22 cellular contexts compared by ENCODE assay signal in the genomic region with DNA sequence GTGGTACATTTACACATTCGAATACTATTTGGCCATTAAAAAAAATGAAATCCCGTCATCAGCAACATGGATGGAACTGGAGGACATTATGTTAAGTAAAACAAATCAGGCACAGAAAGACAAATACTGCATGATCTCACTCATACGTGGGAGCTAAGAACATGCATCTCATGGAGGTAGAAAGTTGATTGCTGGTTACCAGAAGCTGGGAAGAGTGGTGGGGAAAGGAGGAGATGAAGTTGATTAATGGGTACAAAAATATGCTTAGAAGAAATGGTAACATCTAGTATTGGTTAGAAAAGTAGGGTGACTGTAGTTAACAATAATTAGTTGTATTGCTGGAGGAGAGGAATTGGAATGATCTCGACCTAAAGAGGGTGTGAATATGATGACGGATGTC. TPM values are rescaled to one million over a fixed set of nuclear protein-coding genes. Genes with fewer than 3 reads are reported as not detected.
DNase-seq lines count a peak whose midpoint lies in the region; ATAC-seq and TF ChIP-seq lines count a peak whose summit lies in the region.
"Had no signal": no experiment of that assay in that cellular context is flagged by ENCODE, and none has a peak within 500 bp of the region (broad histone marks: within the 10 kb centered on the region; RNA-seq: fewer than 3 reads in every experiment).

No MANE protein-coding gene starts in this region.

- CTCF ChIA-PET in WTC11 (lab: Charles Lee): interaction anchor here (2.0 kb wide), 1 partner anchor 9 kb away, joined by 9 read pairs; no protein-coding TSS in a partner anchor

- no peak for ATAC-seq in WTC11
- ATAC-seq in effector memory CD8-positive, alpha-beta T cell (replicated peaks): no peak
- ATAC-seq in stimulated activated naive CD8-positive, alpha-beta T cell treated with anti-CD3 and anti-CD28 coated beads, Interleukin-15, amount 100 ng/mL, for 72 hours: no peak
- ATAC-seq in HG03139 (IDR thresholded peaks at IDR 0.05; ENCODE audit: unreplicated experiment): no peak
- ATAC-seq: esophagus mucosa, gastroesophageal sphincter, left cardiac atrium, upper lobe of right lung had no signal

- POLR2A ChIA-PET in WTC11 (lab: Charles Lee): no interaction called here

- no peak for DNase-seq in activated naive CD4-positive, alpha-beta T cell treated with anti-CD3 and anti-CD28 coated beads, Interleukin-2, amount 50 U/mL, for 16 hours
- DNase-seq in WTC11 (ENCODE audit: low spot score) (no peak), NCI-H1105 treated with DMSO at 0.1 percent for 48 hours (lab: John Stamatoyannopoulos, UW) (no peak), superior temporal gyrus (ENCODE audit: extremely low spot score) (no peak)
- DNase-seq in effector memory CD8-positive, alpha-beta T cell: no peak
- DNase-seq in stimulated activated naive CD8-positive, alpha-beta T cell treated with anti-CD3 and anti-CD28 coated beads, Interleukin-15, amount 100 ng/mL, for 72 hours: no peak
- DNase-seq: cerebellar nuclear complex; COR-L47; DND-41; KG1; left cardiac atrium; NCI-H1694; NCI-H748 treated with DMSO at 0.1 percent for 48 hours; Right ventricle myocardium superior; stimulated activated CD4-positive, alpha-beta T cell treated with anti-CD3 and anti-CD28 coated beads, Interleukin-4, amount 100 ng/mL, for 1 hour; SW 1271; upper lobe of right lung had no signal

- no peak for TF ChIP-seq CTCF in WTC11 (IDR thresholded peaks at IDR 0.05)

- no peak overlapping the region for H3K27ac Mint-ChIP-seq in activated naive CD4-positive, alpha-beta T cell treated with anti-CD3 and anti-CD28 coated beads, Interleukin-2, amount 50 U/mL, for 24 hours
- H3K27ac Mint-ChIP-seq in WTC11: no peak overlapping the region
- no peak overlapping the region for H3K27ac Mint-ChIP-seq in effector memory CD8-positive, alpha-beta T cell
- peak overlapping the region in 1 of 2 donors; percentile 72 for H3K27ac Mint-ChIP-seq in stimulated activated naive CD8-positive, alpha-beta T cell treated with anti-CD3 and anti-CD28 coated beads, Interleukin-15, amount 100 ng/mL, for 72 hours
- H3K27ac Mint-ChIP-seq: mesothelial cell of epicardium had no signal

- no peaks in the 10 kb centered on the region for H3K36me3 Mint-ChIP-seq in activated naive CD4-positive, alpha-beta T cell treated with anti-CD3 and anti-CD28 coated beads, Interleukin-2, amount 50 U/mL, for 24 hours
- no peaks in the 10 kb centered on the region for H3K36me3 Mint-ChIP-seq in WTC11
- H3K36me3 Mint-ChIP-seq in effector memory CD8-positive, alpha-beta T cell (ENCODE audit: insufficient read depth): peaks cover 38% of the 10 kb centered on the region
- H3K36me3 Mint-ChIP-seq: mesothelial cell of epicardium had no signal

- H3K27me3 Mint-ChIP-seq in activated naive CD4-positive, alpha-beta T cell treated with anti-CD3 and anti-CD28 coated beads, Interleukin-2, amount 50 U/mL, for 24 hours: peaks cover 7% of the 10 kb centered on the region
- peaks cover 51% of the 10 kb centered on the region for H3K27me3 Mint-ChIP-seq in WTC11 (ENCODE audit: low read depth)
- H3K27me3 Mint-ChIP-seq in effector memory CD8-positive, alpha-beta T cell: no peaks in the 10 kb centered on the region
- peaks cover 31% of the 10 kb centered on the region for H3K27me3 Mint-ChIP-seq in stimulated activated naive CD8-positive, alpha-beta T cell treated with anti-CD3 and anti-CD28 coated beads, Interleukin-15, amount 100 ng/mL, for 72 hours

- H3K4me3 Mint-ChIP-seq in activated naive CD4-positive, alpha-beta T cell treated with anti-CD3 and anti-CD28 coated beads, Interleukin-2, amount 50 U/mL, for 24 hours: peak overlapping the region; percentile 91
- peak overlapping the region; percentile 89 for H3K4me3 Mint-ChIP-seq in WTC11
- H3K4me3 Mint-ChIP-seq in effector memory CD8-positive, alpha-beta T cell: peak overlapping the region; percentile 28 to 84
- H3K4me3 Mint-ChIP-seq in stimulated activated naive CD8-positive, alpha-beta T cell treated with anti-CD3 and anti-CD28 coated beads, Interleukin-15, amount 100 ng/mL, for 72 hours: peak overlapping the region; percentile 87 to 89
- H3K4me3 Mint-ChIP-seq: mesothelial cell of epicardium had no signal

- peaks cover 56% of the 10 kb centered on the region for H3K4me1 Mint-ChIP-seq in activated naive CD4-positive, alpha-beta T cell treated with anti-CD3 and anti-CD28 coated beads, Interleukin-2, amount 50 U/mL, for 24 hours
- H3K4me1 Mint-ChIP-seq in WTC11: peaks cover 40% of the 10 kb centered on the region
- H3K4me1 Mint-ChIP-seq in effector memory CD8-positive, alpha-beta T cell (ENCODE audit: low read depth in 2 of 2): peaks cover 55 to 56% of the 10 kb centered on the region in 2 donors
- H3K4me1 Mint-ChIP-seq in stimulated activated naive CD8-positive, alpha-beta T cell treated with anti-CD3 and anti-CD28 coated beads, Interleukin-15, amount 100 ng/mL, for 72 hours: peaks cover 63% of the 10 kb centered on the region

- H3K9me3 Mint-ChIP-seq in activated naive CD4-positive, alpha-beta T cell treated with anti-CD3 and anti-CD28 coated beads, Interleukin-2, amount 50 U/mL, for 24 hours: no peaks in the 10 kb centered on the region
- H3K9me3 Mint-ChIP-seq in WTC11: no peaks in the 10 kb centered on the region
- no peaks in the 10 kb centered on the region for H3K9me3 Mint-ChIP-seq in effector memory CD8-positive, alpha-beta T cell
- no peaks in the 10 kb centered on the region for H3K9me3 Mint-ChIP-seq in stimulated activated naive CD8-positive, alpha-beta T cell treated with anti-CD3 and anti-CD28 coated beads, Interleukin-15, amount 100 ng/mL, for 72 hours
- H3K9me3 Mint-ChIP-seq: mesothelial cell of epicardium had no signal

TF ChIP-seq in WTC11, 78 proteins besides CTCF, POLR2A, EP300 and RAD21 (continues in another document):
- no peak for TF ChIP-seq GTF2I (CRISPR knock-in tag; conservative IDR thresholded peaks at IDR 0.05)
- TF ChIP-seq PRRX2 (CRISPR knock-in tag; IDR thresholded peaks at IDR 0.05): no peak
- no peak for TF ChIP-seq ZNF121 (CRISPR knock-in tag; IDR thresholded peaks at IDR 0.05)
- TF ChIP-seq HMGA2 (CRISPR knock-in tag; IDR thresholded peaks at IDR 0.05): no peak
- TF ChIP-seq ELF4 (CRISPR knock-in tag; IDR thresholded peaks at IDR 0.05; ENCODE audit: low read depth): no peak
- no peak for TF ChIP-seq CREB1 (CRISPR knock-in tag; IDR thresholded peaks at IDR 0.05)
- no peak for TF ChIP-seq IRF2 (CRISPR knock-in tag; IDR thresholded peaks at IDR 0.05; ENCODE audit: borderline replicate concordance, low read depth)
- TF ChIP-seq MYBL2 (CRISPR knock-in tag; IDR thresholded peaks at IDR 0.05): no peak
- TF ChIP-seq ZNF423 (CRISPR knock-in tag; IDR thresholded peaks at IDR 0.05): no peak
- TF ChIP-seq, protein P1, sequence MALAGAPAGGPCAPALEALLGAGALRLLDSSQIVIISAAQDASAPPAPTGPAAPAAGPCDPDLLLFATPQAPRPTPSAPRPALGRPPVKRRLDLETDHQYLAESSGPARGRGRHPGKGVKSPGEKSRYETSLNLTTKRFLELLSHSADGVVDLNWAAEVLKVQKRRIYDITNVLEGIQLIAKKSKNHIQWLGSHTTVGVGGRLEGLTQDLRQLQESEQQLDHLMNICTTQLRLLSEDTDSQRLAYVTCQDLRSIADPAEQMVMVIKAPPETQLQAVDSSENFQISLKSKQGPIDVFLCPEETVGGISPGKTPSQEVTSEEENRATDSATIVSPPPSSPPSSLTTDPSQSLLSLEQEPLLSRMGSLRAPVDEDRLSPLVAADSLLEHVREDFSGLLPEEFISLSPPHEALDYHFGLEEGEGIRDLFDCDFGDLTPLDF (CRISPR knock-in tag; IDR thresholded peaks at IDR 0.05): no peak
- no peak for TF ChIP-seq ZNF263 (CRISPR knock-in tag; IDR thresholded peaks at IDR 0.05; ENCODE audit: low read depth)
- TF ChIP-seq, protein P2, sequence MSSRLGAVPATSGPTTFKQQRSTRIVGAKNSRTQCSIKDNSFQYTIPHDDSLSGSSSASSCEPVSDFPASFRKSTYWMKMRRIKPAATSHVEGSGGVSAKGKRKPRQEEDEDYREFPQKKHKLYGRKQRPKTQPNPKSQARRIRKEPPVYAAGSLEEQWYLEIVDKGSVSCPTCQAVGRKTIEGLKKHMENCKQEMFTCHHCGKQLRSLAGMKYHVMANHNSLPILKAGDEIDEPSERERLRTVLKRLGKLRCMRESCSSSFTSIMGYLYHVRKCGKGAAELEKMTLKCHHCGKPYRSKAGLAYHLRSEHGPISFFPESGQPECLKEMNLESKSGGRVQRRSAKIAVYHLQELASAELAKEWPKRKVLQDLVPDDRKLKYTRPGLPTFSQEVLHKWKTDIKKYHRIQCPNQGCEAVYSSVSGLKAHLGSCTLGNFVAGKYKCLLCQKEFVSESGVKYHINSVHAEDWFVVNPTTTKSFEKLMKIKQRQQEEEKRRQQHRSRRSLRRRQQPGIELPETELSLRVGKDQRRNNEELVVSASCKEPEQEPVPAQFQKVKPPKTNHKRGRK (CRISPR knock-in tag; IDR thresholded peaks at IDR 0.05; ENCODE audit: borderline replicate concordance): no peak
- no peak for TF ChIP-seq ZNF219 (CRISPR knock-in tag; IDR thresholded peaks at IDR 0.05; ENCODE audit: borderline replicate concordance)
- TF ChIP-seq ATF1 (CRISPR knock-in tag; IDR thresholded peaks at IDR 0.05): no peak
- TF ChIP-seq, protein P3, sequence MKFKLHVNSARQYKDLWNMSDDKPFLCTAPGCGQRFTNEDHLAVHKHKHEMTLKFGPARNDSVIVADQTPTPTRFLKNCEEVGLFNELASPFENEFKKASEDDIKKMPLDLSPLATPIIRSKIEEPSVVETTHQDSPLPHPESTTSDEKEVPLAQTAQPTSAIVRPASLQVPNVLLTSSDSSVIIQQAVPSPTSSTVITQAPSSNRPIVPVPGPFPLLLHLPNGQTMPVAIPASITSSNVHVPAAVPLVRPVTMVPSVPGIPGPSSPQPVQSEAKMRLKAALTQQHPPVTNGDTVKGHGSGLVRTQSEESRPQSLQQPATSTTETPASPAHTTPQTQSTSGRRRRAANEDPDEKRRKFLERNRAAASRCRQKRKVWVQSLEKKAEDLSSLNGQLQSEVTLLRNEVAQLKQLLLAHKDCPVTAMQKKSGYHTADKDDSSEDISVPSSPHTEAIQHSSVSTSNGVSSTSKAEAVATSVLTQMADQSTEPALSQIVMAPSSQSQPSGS (CRISPR knock-in tag; IDR thresholded peaks at IDR 0.05; ENCODE audit: borderline replicate concordance, low read depth): no peak
- TF ChIP-seq ETV6 (CRISPR knock-in tag; IDR thresholded peaks at IDR 0.05): no peak

RNA-seq across cellular contexts. Expression of a gene that starts 24.6 kb away (rescaled TPM):
- total RNA-seq in WTC11 (2021): 121 to 141 TPM (median 121 TPM) in 3 replicates

RNA-seq across cellular contexts. Expression of a gene that starts 45.9 kb away (rescaled TPM):
- total RNA-seq in WTC11 (2021): 1.5 to 2.7 TPM (median 2.6 TPM) in 3 replicates
- total RNA-seq: gastroesophageal sphincter had no signal

RNA-seq across cellular contexts. Expression of a gene that starts 55.9 kb away (rescaled TPM):
- total RNA-seq in WTC11 (2021): 27.9 to 34.3 TPM (median 28.4 TPM) in 3 replicates
